26 cellular contexts compared by ENCODE assay signal in the genomic region with DNA sequence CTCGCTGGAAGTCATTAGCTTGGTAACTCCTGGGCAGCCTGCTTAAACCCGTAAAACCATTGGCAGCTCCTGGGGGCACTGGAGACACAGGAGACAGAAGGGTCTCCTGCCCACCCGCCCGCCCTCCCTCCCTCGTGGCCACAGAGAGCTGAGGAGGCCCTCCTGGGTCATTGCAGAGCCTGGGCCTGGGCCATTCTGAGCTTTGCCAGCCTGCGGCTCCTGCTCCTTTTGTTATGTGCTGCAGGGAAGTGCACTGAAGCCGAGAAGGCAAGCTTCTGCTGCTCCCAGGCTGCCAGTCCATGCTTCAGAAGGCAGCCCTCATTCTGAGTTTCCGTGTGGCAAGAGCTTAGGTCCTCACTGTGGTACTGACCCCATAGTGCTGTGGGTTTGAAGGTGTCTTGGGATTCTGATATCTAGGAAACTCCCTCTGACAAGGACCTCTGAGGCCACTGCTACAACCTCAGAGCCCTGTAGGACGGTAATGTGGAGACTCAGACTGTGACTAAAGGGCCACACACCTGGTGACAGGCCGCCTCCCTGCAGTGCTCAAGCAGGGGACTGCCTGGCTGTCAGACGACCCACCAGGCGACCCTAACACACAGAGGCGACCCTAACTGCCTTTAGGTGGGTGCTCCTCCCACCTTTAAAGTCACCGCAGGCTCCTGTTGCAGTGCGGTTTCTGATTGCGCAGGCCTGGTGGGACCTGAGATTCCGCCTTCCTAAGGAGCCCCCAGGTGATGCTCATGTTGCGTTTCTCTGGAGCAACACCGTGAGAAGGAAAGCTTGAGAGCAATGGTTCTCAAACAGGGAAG.
"Had no signal": no experiment of that assay in that cellular context is flagged by ENCODE, and none has a peak within 500 bp of the region (broad histone marks: within the 10 kb centered on the region; RNA-seq: fewer than 3 reads in every experiment).

No MANE protein-coding gene starts in this region.

- H3K9me3 ChIP-seq: breast epithelium, mucosa of descending colon, prostate gland, right lobe of liver, stomach, vagina had no signal

- H3K4me3 Mint-ChIP-seq: activated CD4-positive, alpha-beta T cell treated with anti-CD3 and anti-CD28 coated beads, Interleukin-2, amount 10 ng/mL, durations not matched to agents 24 days and 14 days; activated CD8-positive, alpha-beta T cell treated with anti-CD3 and anti-CD28 coated beads, Interleukin-2, amount 10 ng/mL, durations not matched to agents 7 days and 5 days; activated T-cell treated with anti-CD3 and anti-CD28 coated beads, Interleukin-2, amount 50 U/mL, for 72 hours; dendritic cell treated with granulocyte-macrophage colony-stimulating factor and Interleukin-4, amounts not matched to agents 40 ng/mL and 50 ng/mL, for 4 days; memory B cell; naive B cell; neural crest cell; stimulated activated effector memory CD8-positive, alpha-beta T cell treated with anti-CD3 and anti-CD28 coated beads, Interleukin-12 subunit alpha, Interleukin-12 subunit beta, amount 100 ng/mL, for 72 hours; T-cell had no signal

- H3K4me1 ChIP-seq: breast epithelium, prostate gland, right lobe of liver, stomach, vagina had no signal

- ATAC-seq: activated CD8-positive, alpha-beta T cell treated with anti-CD3 and anti-CD28 coated beads, Interleukin-2, amount 10 ng/mL, durations not matched to agents 7 days and 5 days; activated T-cell treated with anti-CD3 and anti-CD28 coated beads, Interleukin-2, amount 50 U/mL, for 72 hours; left lobe of liver; mucosa of descending colon; stimulated activated effector memory CD8-positive, alpha-beta T cell treated with anti-CD3 and anti-CD28 coated beads, Interleukin-12 subunit alpha, Interleukin-12 subunit beta, amount 100 ng/mL, for 72 hours; T-cell had no signal

- H3K9me3 Mint-ChIP-seq: activated CD4-positive, alpha-beta T cell treated with anti-CD3 and anti-CD28 coated beads, Interleukin-2, amount 10 ng/mL, durations not matched to agents 24 days and 14 days; activated T-cell treated with anti-CD3 and anti-CD28 coated beads, Interleukin-2, amount 50 U/mL, for 72 hours; dendritic cell treated with granulocyte-macrophage colony-stimulating factor and Interleukin-4, amounts not matched to agents 40 ng/mL and 50 ng/mL, for 4 days; memory B cell; neural crest cell; stimulated activated effector memory CD8-positive, alpha-beta T cell treated with anti-CD3 and anti-CD28 coated beads, Interleukin-12 subunit alpha, Interleukin-12 subunit beta, amount 100 ng/mL, for 72 hours; T-cell had no signal

- H3K27ac ChIP-seq: breast epithelium, prostate gland, right lobe of liver, stomach, vagina had no signal

- H3K27ac Mint-ChIP-seq: activated CD4-positive, alpha-beta T cell treated with anti-CD3 and anti-CD28 coated beads, Interleukin-2, amount 10 ng/mL, durations not matched to agents 24 days and 14 days; activated CD8-positive, alpha-beta T cell treated with anti-CD3 and anti-CD28 coated beads, Interleukin-2, amount 10 ng/mL, durations not matched to agents 7 days and 5 days; activated T-cell treated with anti-CD3 and anti-CD28 coated beads, Interleukin-2, amount 50 U/mL, for 72 hours; dendritic cell treated with granulocyte-macrophage colony-stimulating factor and Interleukin-4, amounts not matched to agents 40 ng/mL and 50 ng/mL, for 4 days; memory B cell; stimulated activated effector memory CD8-positive, alpha-beta T cell treated with anti-CD3 and anti-CD28 coated beads, Interleukin-12 subunit alpha, Interleukin-12 subunit beta, amount 100 ng/mL, for 72 hours; T-cell had no signal

- H3K27me3 ChIP-seq: breast epithelium, right lobe of liver, vagina had no signal

- H3K4me3 ChIP-seq: breast epithelium, mucosa of descending colon, prostate gland, right lobe of liver, smooth muscle cell, stomach, vagina had no signal

- H3K4me1 Mint-ChIP-seq: activated CD4-positive, alpha-beta T cell treated with anti-CD3 and anti-CD28 coated beads, Interleukin-2, amount 10 ng/mL, durations not matched to agents 24 days and 14 days; memory B cell; naive B cell; neural crest cell; stimulated activated effector memory CD8-positive, alpha-beta T cell treated with anti-CD3 and anti-CD28 coated beads, Interleukin-12 subunit alpha, Interleukin-12 subunit beta, amount 100 ng/mL, for 72 hours; T-cell had no signal

- DNase-seq: activated CD4-positive, alpha-beta T cell treated with anti-CD3 and anti-CD28 coated beads, Interleukin-2, amount 10 ng/mL, durations not matched to agents 24 days and 14 days; activated CD4-positive, CD25-positive, alpha-beta regulatory T cell; activated CD8-positive, alpha-beta memory T cell treated with anti-CD3 and anti-CD28 coated beads, Interleukin-2, amount 50 U/mL, for 48 hours; activated CD8-positive, alpha-beta T cell treated with anti-CD3 and anti-CD28 coated beads, Interleukin-2, amount 10 ng/mL, durations not matched to agents 7 days and 5 days; activated effector memory CD4-positive, alpha-beta T cell treated with anti-CD3 and anti-CD28 coated beads, Interleukin-2, amount 50 U/mL, for 16 hours; activated naive CD4-positive, alpha-beta T cell treated with anti-CD3 and anti-CD28 coated beads, Interleukin-2, amount 50 U/mL, for 16 hours; activated T-cell treated with anti-CD3 and anti-CD28 coated beads, Interleukin-2, amount 50 U/mL, for 72 hours; effector memory CD4-positive, alpha-beta T cell; foreskin fibroblast; hippocampal formation; mucosa of descending colon; naive B cell; right lobe of liver; stimulated activated CD4-positive, alpha-beta T cell treated with anti-CD3 and anti-CD28 coated beads, Interleukin-4, amount 100 ng/mL, for 1 hour; stomach; T-cell; trophoblast cell had no signal

- H3K36me3 ChIP-seq: breast epithelium, prostate gland, right lobe of liver, stomach, vagina had no signal

- H3K36me3 Mint-ChIP-seq: memory B cell; naive B cell; stimulated activated effector memory CD8-positive, alpha-beta T cell treated with anti-CD3 and anti-CD28 coated beads, Interleukin-12 subunit alpha, Interleukin-12 subunit beta, amount 100 ng/mL, for 72 hours; T-cell had no signal
